In the genomic region with DNA sequence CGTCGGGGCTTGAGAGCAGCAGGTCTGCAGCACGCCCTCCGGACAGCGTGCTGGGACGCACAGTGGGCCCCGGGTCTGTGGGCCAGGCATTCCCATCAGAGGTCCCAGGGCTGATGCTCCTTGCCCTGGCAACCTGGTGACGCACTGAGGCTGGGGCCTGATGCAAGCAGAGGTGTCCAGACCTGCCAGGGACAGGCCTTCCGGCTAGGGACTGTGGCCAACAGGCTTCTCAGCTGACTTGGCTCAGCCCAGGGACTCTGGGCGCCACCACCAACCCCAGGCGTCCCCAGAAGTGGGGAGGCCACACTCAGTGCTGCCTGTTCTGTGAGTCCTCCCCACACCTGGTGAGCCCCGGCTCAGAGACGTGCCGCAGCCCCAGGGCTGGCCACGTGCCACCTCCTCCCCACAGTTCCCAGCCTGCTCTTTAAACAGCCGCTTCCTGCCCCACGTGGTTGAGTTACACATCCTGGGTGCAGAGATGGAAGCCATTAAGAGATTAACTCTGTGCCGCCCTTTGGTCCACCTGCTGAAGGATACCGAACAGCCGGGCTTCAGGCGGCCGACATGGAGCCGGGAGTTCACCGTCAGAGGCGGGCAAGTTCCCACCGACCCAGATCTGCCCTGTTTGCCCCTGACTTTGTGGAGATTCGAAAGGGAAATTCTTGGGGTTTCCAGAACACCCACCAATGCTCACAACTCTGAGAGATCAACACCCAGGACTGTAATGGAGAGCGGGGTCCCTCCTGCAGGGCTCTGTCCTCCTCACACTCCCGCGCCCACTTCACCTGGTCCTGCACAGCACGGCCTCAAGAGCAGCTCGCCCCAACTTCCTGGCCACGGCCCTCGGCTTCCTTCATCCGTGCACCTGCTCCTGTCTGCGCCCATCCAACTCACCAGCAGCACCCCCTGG, we compare ENCODE assay signal across 8 cellular contexts. TPM values are rescaled to one million over a fixed set of nuclear protein-coding genes. Genes with fewer than 3 reads are reported as not detected.
DNase-seq lines count a peak whose midpoint lies in the region; ATAC-seq, FAIRE-seq and TF ChIP-seq lines count a peak whose summit lies in the region.

No MANE protein-coding gene starts in this region.

- H3F3A ChIP-seq in PC-9 (ENCODE audit: insufficient read depth, low read depth): peaks cover 61% of the 10 kb centered on the region; the same call in 1 of the 2 replicates

- DNase-seq in HuH-7 (ENCODE audit: low spot score) (peak; percentile 7), Right ventricle myocardium superior (peak; percentile 74), CD1c-positive myeloid dendritic cell (ENCODE audit: extremely low spot score) (no peak), PC-9 (no peak), RCC 7860 (ENCODE audit: low spot score) (no peak)
- DNase-seq in activated CD8-positive, alpha-beta memory T cell treated with anti-CD3 and anti-CD28 coated beads for 1 hour (ENCODE audit: extremely low read depth in 1 of 2, low read depth in 1 of 2): peak; percentile 14 to 30
- peak; percentile 33 to 42 for DNase-seq in stimulated activated CD4-positive, alpha-beta T cell treated with anti-CD3 and anti-CD28 coated beads, Interleukin-4, amount 100 ng/mL, for 4 hours

- H3K27me3 ChIP-seq in PC-9 (ENCODE audit: insufficient read depth, low read depth): no peaks in the 10 kb centered on the region

- no peaks in the 10 kb centered on the region for H3K9me2 ChIP-seq in PC-9 (ENCODE audit: insufficient read depth)

- intact Hi-C loops in Right ventricle myocardium superior (cut with DNase I) (loop anchor here (5.0 kb wide), 1 partner anchor 520 kb away; no protein-coding TSS in a partner anchor), PC-9 (cut with micrococcal nuclease; ENCODE audit: unreplicated experiment) (no loop called here)

- no peak for TF ChIP-seq CTCF in PC-9 (conservative IDR thresholded peaks at IDR 0.05)

- FAIRE-seq in RCC 7860 (lab: Jason Lieb, UNC): no peak

- no peak overlapping the region for H3K4me3 ChIP-seq in PC-9

- peaks cover 27% of the 10 kb centered on the region for H3K36me3 ChIP-seq in PC-9 (ENCODE audit: low read depth)

- peaks cover 64% of the 10 kb centered on the region for H3K79me2 ChIP-seq in PC-9 (ENCODE audit: low read depth)

- H3K9me3 ChIP-seq in PC-9 (ENCODE audit: insufficient read depth, low read depth): no peaks in the 10 kb centered on the region

- H4K20me1 ChIP-seq in PC-9 (ENCODE audit: insufficient read depth): peaks cover 80% of the 10 kb centered on the region

- no peak overlapping the region for H3K4me2 ChIP-seq in PC-9

- ATAC-seq in Right ventricle myocardium superior (ENCODE audit: poor library complexity) (peak; percentile 86), HG03469 (IDR thresholded peaks at IDR 0.05; ENCODE audit: unreplicated experiment) (no peak)

- CTCF ChIA-PET in PC-9 (lab: Charles Lee): no interaction called here

- H3K4me1 ChIP-seq in PC-9 (replicated peaks; ENCODE audit: insufficient read depth): no peaks in the 10 kb centered on the region

- no TSS peak for BruUV-seq in PC-9 (replicated peaks; lab: Mats Ljungman, UMichigan)

- no peak overlapping the region for H3K27ac ChIP-seq in PC-9

- no peak overlapping the region for H2AFZ ChIP-seq in PC-9

- POLR2A ChIA-PET in PC-9 (lab: Charles Lee; ENCODE audit: unreplicated experiment): no interaction called here

RNA-seq across cellular contexts. Expression of gene ZBP1, which starts 37.6 kb away (rescaled TPM):
- not detected for total RNA-seq in Right ventricle myocardium superior
- not detected in 2 replicates for total RNA-seq in PC-9 (2021)

RNA-seq across cellular contexts. Expression of gene PMEPA1, which starts 52.0 kb away (rescaled TPM):
- total RNA-seq in Right ventricle myocardium superior (21.5 TPM), PC-9 (2021) (163 and 177 TPM in 2 replicates)

Comparison
In these comparisons a context has a peak if more than half of its experiments do, and no peak if none do; other contexts are left out.
1. DNase-seq: peak in HuH-7 (single experiment), activated CD8-positive, alpha-beta memory T cell treated with anti-CD3 and anti-CD28 coated beads for 1 hour (2 of 2), Right ventricle myocardium superior (single experiment) and stimulated activated CD4-positive, alpha-beta T cell treated with anti-CD3 and anti-CD28 coated beads, Interleukin-4, amount 100 ng/mL, for 4 hours (2 of 2); none in CD1c-positive myeloid dendritic cell (single experiment), PC-9 (0 of 2) and RCC 7860 (single experiment).